30 cellular contexts compared by ENCODE assay signal in genomic region chr9:86546712-86547111, GRCh38.
DNase-seq lines count a peak whose midpoint lies in the region; ATAC-seq, FAIRE-seq and TF ChIP-seq lines count a peak whose summit lies in the region.
"Had no signal": no experiment of that assay in that cellular context is flagged by ENCODE, and none has a peak within 500 bp of the region (broad histone marks: within the 10 kb centered on the region; RNA-seq: fewer than 3 reads in every experiment).

No MANE protein-coding gene starts in this region.

- H3K4me1 ChIP-seq in gastroesophageal sphincter = no peaks in the 10 kb centered on the region
- peaks cover 67% of the 10 kb centered on the region for H3K4me1 ChIP-seq in skeletal muscle satellite cell (ENCODE audit: control insufficient read depth, insufficient read depth, low read length)
- H3K4me1 ChIP-seq: adrenal gland, left lung, SJSA1, testis had no signal

- ATAC-seq in Right ventricle myocardium inferior (peak; percentile 65), left cardiac atrium (no peak), gastroesophageal sphincter (peak; percentile 25)
- ATAC-seq: left lung; mucosa of descending colon; stimulated activated effector memory CD8-positive, alpha-beta T cell treated with anti-CD3 and anti-CD28 coated beads, Interleukin-12 subunit alpha, Interleukin-12 subunit beta, amount 100 ng/mL, for 72 hours; T-helper 17 cell had no signal

- no peak for TF ChIP-seq CTCF in gastroesophageal sphincter (IDR thresholded peaks at IDR 0.05)

- DNase-seq in Right ventricle myocardium inferior (ENCODE audit: missing footprints) (no peak), left cardiac atrium (no peak), NCI-H2029 (lab: John Stamatoyannopoulos, UW) (peak; percentile 90), H54 (ENCODE audit: insufficient read length, low spot score) (no peak), AML-193 (lab: John Stamatoyannopoulos, UW) (no peak)
- no peak for DNase-seq in stimulated activated CD4-positive, alpha-beta T cell treated with anti-CD3 and anti-CD28 coated beads, Interleukin-4, amount 100 ng/mL, for 4 hours
- DNase-seq: activated CD4-positive, alpha-beta T cell treated with anti-CD3 and anti-CD28 coated beads, Interleukin-2, amount 50 U/mL, for 48 hours; activated gamma-delta T cell treated with Interleukin-2 at 50 U/mL for 16 hours; activated T-cell treated with anti-CD3 and anti-CD28 coated beads for 4 hours; adrenal gland; CD4-positive, alpha-beta T cell; EL; H7; left lung; mucosa of descending colon; NCI-H187; NCI-H526; nucleus accumbens; retina; T-helper 17 cell; testis; WERI-Rb-1 had no signal

- H3K4me3 ChIP-seq in gastroesophageal sphincter = no peak overlapping the region
- no peak overlapping the region for H3K4me3 ChIP-seq in skeletal muscle satellite cell (ENCODE audit: low read length)
- H3K4me3 ChIP-seq: adrenal gland, left lung, mucosa of descending colon, SJSA1, testis had no signal

- no peak overlapping the region for H3K9ac ChIP-seq in skeletal muscle satellite cell (ENCODE audit: low read depth, low read length)

- no peaks in the 10 kb centered on the region for H3K9me3 ChIP-seq in gastroesophageal sphincter
- H3K9me3 ChIP-seq in skeletal muscle satellite cell (replicated peaks; ENCODE audit: low read length) = no peaks in the 10 kb centered on the region
- H3K9me3 ChIP-seq: adrenal gland, left lung, mucosa of descending colon, SJSA1, testis had no signal

- FAIRE-seq in H54 (lab: Jason Lieb, UNC) = no peak
- FAIRE-seq: bronchial epithelial cell, endothelial cell of umbilical vein, frontal cortex had no signal

- no peak overlapping the region for H3K27ac ChIP-seq in gastroesophageal sphincter
- H3K27ac ChIP-seq: adrenal gland, HL-60, left lung, SJSA1, testis, WERI-Rb-1 had no signal

- TF ChIP-seq POLR2A in gastroesophageal sphincter (IDR thresholded peaks at IDR 0.05) = no peak
- TF ChIP-seq POLR2A in H54 (IDR thresholded peaks at IDR 0.05; ENCODE audit: low read depth, low read length) = no peak

- no peaks in the 10 kb centered on the region for H3K36me3 ChIP-seq in gastroesophageal sphincter
- H3K36me3 ChIP-seq in skeletal muscle satellite cell (ENCODE audit: insufficient read depth, low read length) = no peaks in the 10 kb centered on the region
- H3K36me3 ChIP-seq: adrenal gland, left lung, SJSA1, WERI-Rb-1 had no signal

- no peaks in the 10 kb centered on the region for H3K27me3 ChIP-seq in gastroesophageal sphincter
- H3K27me3 ChIP-seq in skeletal muscle satellite cell (ENCODE audit: control insufficient read depth, insufficient read depth, low read length) = no peaks in the 10 kb centered on the region
- H3K27me3 ChIP-seq: left lung, SJSA1, testis had no signal

- intact Hi-C loops in Right ventricle myocardium inferior (cut with DNase I) = no loop called here
- intact Hi-C loops in left cardiac atrium (cut with DNase I) = no loop called here

- no peak for TF ChIP-seq EP300 in gastroesophageal sphincter (IDR thresholded peaks at IDR 0.05)

- peak overlapping the region; percentile 17 for H3K4me2 ChIP-seq in skeletal muscle satellite cell (ENCODE audit: low read length)

- 76 to 79% methylated on average over 3 to 5 of the region's 5 CpGs for WGBS in gastroesophageal sphincter (ENCODE audit: low coverage in 1 of 2), 2 donors

Comparison
In these comparisons a context has a peak if more than half of its experiments do, and no peak if none do; other contexts are left out.
1. ATAC-seq: peak in Right ventricle myocardium inferior (single experiment) and gastroesophageal sphincter (single experiment); none in left cardiac atrium (0 of 2).